In genomic region chr1:174244017-174244416, GRCh38 we compare ENCODE assay signal across 16 cellular contexts.
DNase-seq lines count a peak whose midpoint lies in the region; ATAC-seq and TF ChIP-seq lines count a peak whose summit lies in the region.
"Had no signal": no experiment of that assay in that cellular context is flagged by ENCODE, and none has a peak within 500 bp of the region (broad histone marks: within the 10 kb centered on the region; RNA-seq: fewer than 3 reads in every experiment).

No MANE protein-coding gene starts in this region.

- no peak overlapping the region for H3K4me3 Mint-ChIP-seq in T-helper 17 cell
- H3K4me3 Mint-ChIP-seq: CD4-positive, alpha-beta memory T cell; GM23338; H9 had no signal

- peaks cover 38% of the 10 kb centered on the region for H3K4me1 ChIP-seq in left ventricle myocardium inferior

- TF ChIP-seq CTCF in left ventricle myocardium inferior (IDR thresholded peaks at IDR 0.05; ENCODE audit: borderline replicate concordance) = no peak

- H3K4me3 ChIP-seq in left ventricle myocardium inferior = no peak overlapping the region
- H3K4me3 ChIP-seq: GM23338 had no signal

- peaks cover 39% of the 10 kb centered on the region for H3K36me3 ChIP-seq in left ventricle myocardium inferior

- no peaks in the 10 kb centered on the region for H3K27me3 Mint-ChIP-seq in T-helper 17 cell
- H3K27me3 Mint-ChIP-seq: CD4-positive, alpha-beta memory T cell had no signal

- no peaks in the 10 kb centered on the region for H3K27me3 ChIP-seq in left ventricle myocardium inferior (ENCODE audit: low read depth)

- ATAC-seq in left cardiac atrium = no peak
- no peak for ATAC-seq in T-helper 17 cell
- ATAC-seq in HG02610 (IDR thresholded peaks at IDR 0.05; ENCODE audit: unreplicated experiment) = no peak
- ATAC-seq in GM18873 (IDR thresholded peaks at IDR 0.05; ENCODE audit: low FRiP score, unreplicated experiment) = no peak
- ATAC-seq: GM23338, HCT116 had no signal

- peak overlapping the region; percentile 45 for H3K27ac ChIP-seq in left ventricle myocardium inferior (replicated peaks)

- no peak for DNase-seq in left ventricle myocardium inferior
- DNase-seq in left cardiac atrium = no peak
- no peak for DNase-seq in T-helper 17 cell
- DNase-seq in myocyte (ENCODE audit: low read depth) = peak; percentile 5
- DNase-seq: C1 segment of cervical spinal cord; Calu3; CD4-positive, alpha-beta memory T cell; COR-L47; DMS53; DMS79 treated with DMSO at 0.1 percent for 48 hours; GF-D8; H9 had no signal

- intact Hi-C loops in left ventricle myocardium inferior (cut with micrococcal nuclease) = no loop called here
- intact Hi-C loops in left cardiac atrium (cut with DNase I) = no loop called here

- peak overlapping the region; percentile 19 for H3K27ac Mint-ChIP-seq in T-helper 17 cell
- H3K27ac Mint-ChIP-seq: GM23338, H9 had no signal

- H3K36me3 Mint-ChIP-seq in T-helper 17 cell (ENCODE audit: low read depth) = peaks cover 12% of the 10 kb centered on the region

- H3K9me3 ChIP-seq in left ventricle myocardium inferior (replicated peaks) (no peaks in the 10 kb centered on the region), T-helper 17 cell (ENCODE audit: control insufficient read depth, low read length, poor library complexity, severe bottlenecking) (no peaks in the 10 kb centered on the region)

- peaks cover 15% of the 10 kb centered on the region for H3K4me1 Mint-ChIP-seq in T-helper 17 cell
